Comparison of ENCODE assay signal across 7 cellular contexts in the genomic region with DNA sequence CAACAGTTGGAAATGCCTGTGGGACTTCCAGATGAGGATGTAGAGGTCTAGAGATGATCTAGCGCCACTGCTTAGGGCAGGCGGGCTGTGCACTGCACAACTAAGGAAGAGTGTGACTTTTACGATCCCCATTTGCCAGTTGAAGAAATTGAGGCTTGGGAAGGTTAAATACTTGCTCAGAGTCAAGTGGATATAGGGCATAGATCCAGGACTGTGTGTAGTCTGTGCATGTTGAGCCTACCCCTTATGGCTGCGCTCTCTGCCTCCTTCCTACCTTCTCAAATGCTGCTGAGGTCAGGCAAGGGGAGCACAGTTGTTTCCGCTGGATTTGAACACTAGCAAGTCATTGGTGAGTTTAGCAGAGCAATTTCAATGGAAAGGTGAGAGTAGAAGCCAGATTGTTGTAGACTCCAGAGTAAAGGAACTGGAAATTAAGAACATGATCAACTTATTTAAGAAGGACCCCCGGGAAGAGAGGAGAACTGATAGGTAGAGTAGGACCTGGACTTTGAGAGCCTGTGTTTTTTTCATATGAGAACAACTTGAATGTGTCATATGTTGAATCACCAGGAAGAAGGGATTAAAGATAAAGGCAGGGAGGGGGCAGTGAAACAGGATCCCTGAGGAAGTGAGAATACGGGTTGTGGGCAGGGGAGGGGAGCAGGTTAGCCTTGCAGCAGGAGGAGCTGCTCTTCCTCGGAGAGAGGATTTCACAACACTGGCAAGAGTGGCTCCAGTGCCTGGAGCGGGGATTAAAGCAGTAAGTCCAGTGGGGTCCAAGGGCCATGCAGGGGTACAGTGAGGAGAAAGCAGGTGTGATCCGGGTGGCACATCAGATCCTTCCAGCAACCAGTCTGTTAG. TPM values are rescaled to one million over a fixed set of nuclear protein-coding genes. Genes with fewer than 3 reads are reported as not detected.
A peak's percentile ranks its signal among the peaks of the same experiment; 100 is the strongest.
DNase-seq lines count a peak whose midpoint lies in the region; ATAC-seq lines count a peak whose summit lies in the region.

No MANE protein-coding gene starts in this region.

- ATAC-seq in GM18520 (IDR thresholded peaks at IDR 0.05; ENCODE audit: unreplicated experiment) = no peak

- intact Hi-C loops in posterior vena cava (cut with DNase I) = loop anchor here in 1 of 2 donors (5.0 kb wide), 1 partner anchor 32 kb away; no protein-coding TSS in a partner anchor

- peaks cover 62% of the 10 kb centered on the region for H3K4me1 ChIP-seq in GM23248 (ENCODE audit: insufficient read depth)

- H3K27me3 ChIP-seq in GM23248 (replicated peaks; ENCODE audit: insufficient read depth) = no peaks in the 10 kb centered on the region

- in situ Hi-C loops in GM23248 (cut with MboI) = no loop called here

- H3K9me3 ChIP-seq in GM23248 (ENCODE audit: low read depth) = no peaks in the 10 kb centered on the region

- WGBS in GM23248 (ENCODE audit: low coverage in 1 of 2, low lambda C conversion rate in 2 of 2, missing lambda C conversion rate in 2 of 2), 2 experiments = 42 to 44% methylated on average over 10 of the region's 10 CpGs

- H3K9ac ChIP-seq in GM23248 = peak overlapping the region; percentile 97

- H3K9me2 ChIP-seq in GM23248 (ENCODE audit: insufficient read depth) = no peaks in the 10 kb centered on the region

- peak; percentile 89 for DNase-seq in GM23248
- peak; percentile 57 for DNase-seq in NCI-H82 treated with DMSO at 0.1 percent for 48 hours (lab: John Stamatoyannopoulos, UW; ENCODE audit: unreplicated experiment)
- peak; percentile 89 for DNase-seq in non-pigmented ciliary epithelial cell (ENCODE audit: low read depth)
- DNase-seq in stimulated activated CD4-positive, alpha-beta T cell treated with anti-CD3 and anti-CD28 coated beads, Interleukin-4, amount 100 ng/mL, for 24 hours = no peak
- no peak for DNase-seq in posterior vena cava (ENCODE audit: low spot score)

- peaks cover 83% of the 10 kb centered on the region for H3K79me2 ChIP-seq in GM23248 (ENCODE audit: insufficient read depth)

- peaks cover 4% of the 10 kb centered on the region; the same call in 1 of the 2 replicates for H4K20me1 ChIP-seq in GM23248 (ENCODE audit: insufficient read depth)

- peak overlapping the region; percentile 98 for H3K4me2 ChIP-seq in GM23248 (ENCODE audit: unreplicated experiment)

- H2AFZ ChIP-seq in GM23248 = no peak overlapping the region

- peaks cover 76% of the 10 kb centered on the region for H3F3A ChIP-seq in GM23248 (ENCODE audit: insufficient read depth)

- peaks cover 14% of the 10 kb centered on the region for H3K36me3 ChIP-seq in GM23248 (ENCODE audit: low read depth)

- H3K27ac ChIP-seq in GM23248 (peak overlapping the region; percentile 87), cingulate gyrus (ENCODE audit: low read depth, low read length) (peak overlapping the region; percentile 7)

- H3K4me3 ChIP-seq in GM23248 = peak overlapping the region; percentile 89

RNA-seq across cellular contexts. Expression of a gene that starts 2.7 kb away (rescaled TPM):
- total RNA-seq in GM23248 (2014; rRNA removed; shearing (Covaris generic)) = 214 and 223 TPM in 2 replicates
- polyA plus RNA-seq in GM23248 (2016; fragmentation: Nextera tagmentation; extraction: Ambion mirVana) = 261 and 272 TPM in 2 replicates
- 100 to 1,000 TPM; 234 to 289 TPM for total RNA-seq in posterior vena cava

RNA-seq across cellular contexts. Expression of a gene that starts 49.6 kb away (rescaled TPM):
- 0.25 TPM in 1 of 2 replicates, not detected in the other for total RNA-seq in GM23248 (2014; rRNA removed; shearing (Covaris generic))
- polyA plus RNA-seq in GM23248 (2016; fragmentation: Nextera tagmentation; extraction: Ambion mirVana) = not detected in 2 replicates
- not detected for total RNA-seq in posterior vena cava

Comparison
In these comparisons a context has a peak if more than half of its experiments do, and no peak if none do; other contexts are left out.
1. DNase-seq: peak in GM23248 (single experiment), NCI-H82 treated with DMSO at 0.1 percent for 48 hours (single experiment) and non-pigmented ciliary epithelial cell (single experiment); none in stimulated activated CD4-positive, alpha-beta T cell treated with anti-CD3 and anti-CD28 coated beads, Interleukin-4, amount 100 ng/mL, for 24 hours (single experiment) and posterior vena cava (single experiment).